8 cellular contexts compared by ENCODE assay signal in genomic region chr11:64207247-64208085, GRCh38. TPM values are rescaled to one million over a fixed set of nuclear protein-coding genes. Genes with fewer than 3 reads are reported as not detected.
DNase-seq lines count a peak whose midpoint lies in the region; ATAC-seq and TF ChIP-seq lines count a peak whose summit lies in the region.

No MANE protein-coding gene starts in this region.

- peak; percentile 93 for DNase-seq in GM10266 (ENCODE audit: extremely low spot score)
- peak in 2 of 3 donors; percentile 86 to 90 for DNase-seq in Peyer's patch
- peak; percentile 93 for DNase-seq in activated effector memory CD4-positive, alpha-beta T cell treated with anti-CD3 and anti-CD28 coated beads, Interleukin-2, amount 50 U/mL, for 16 hours
- peak; percentile 65 to 75 for DNase-seq in heart right ventricle
- peak; percentile 78 to 80 for DNase-seq in stimulated activated CD4-positive, alpha-beta T cell treated with anti-CD3 and anti-CD28 coated beads, Interleukin-15, amount 100 ng/mL, for 48 hours (ENCODE audit: low read depth in 2 of 2)
- DNase-seq in NCI-H1048 (lab: John Stamatoyannopoulos, UW): no peak

- no peaks in the 10 kb centered on the region for H3K9me3 ChIP-seq in Peyer's patch
- H3K9me3 ChIP-seq in heart right ventricle: no peaks in the 10 kb centered on the region

- 39% methylated on average over 31 of the region's 31 CpGs for whole genome bisulfite sequencing in heart right ventricle, 2 donors

- H3K4me1 ChIP-seq in Peyer's patch (peaks cover 0 to 33% (median 18%) of the 10 kb centered on the region in 4 donors), heart right ventricle (peaks cover 7 to 55% (median 39%) of the 10 kb centered on the region in 9 donors)

- ATAC-seq in HG02678 (IDR thresholded peaks at IDR 0.05; ENCODE audit: unreplicated experiment): peak; percentile 57
- ATAC-seq in heart right ventricle: peak; percentile 54 to 76 (median 68)
- ATAC-seq in HG03439 (IDR thresholded peaks at IDR 0.05; ENCODE audit: unreplicated experiment): no peak

- intact Hi-C loops in heart right ventricle (cut with DNase I): loop anchor here in 3 of 10 donors (5.0 kb wide), 2 partner anchors 90 to 95 kb away; partner anchors contain the start of gene CATSPERZ (in 1 of the 3)

- H3K27ac ChIP-seq in Peyer's patch (peak overlapping the region; percentile 81 to 86 (median 84)), heart right ventricle (peak overlapping the region; percentile 82 to 99 (median 91))

- H3K36me3 ChIP-seq in Peyer's patch (peaks cover 0 to 38% (median 3%) of the 10 kb centered on the region in 3 donors), heart right ventricle (peaks cover 0 to 74% (median 26%) of the 10 kb centered on the region in 9 donors)

- H3K27me3 ChIP-seq in Peyer's patch (no peaks in the 10 kb centered on the region), heart right ventricle (no peaks in the 10 kb centered on the region)

- no peak for TF ChIP-seq POLR2A in Peyer's patch (IDR thresholded peaks at IDR 0.05)

- no peak for TF ChIP-seq CTCF in GM10266 (IDR thresholded peaks at IDR 0.05; ENCODE audit: control insufficient read depth, insufficient read depth, low read depth, missing control alignments)
- TF ChIP-seq CTCF in Peyer's patch (IDR thresholded peaks at IDR 0.05): no peak
- TF ChIP-seq CTCF in heart right ventricle (IDR thresholded peaks at IDR 0.05): no peak

- H3K4me3 ChIP-seq in Peyer's patch (peak overlapping the region; percentile 53 to 66 (median 56)), heart right ventricle (peak overlapping the region in 9 of 10 donors; percentile 28 to 76 (median 51))

RNA-seq across cellular contexts. Expression of gene FERMT3, which starts 0.9 kb away (rescaled TPM):
- total RNA-seq in Peyer's patch (10 to 100 TPM; 15.1 to 94.1 (median 23.2) TPM), heart right ventricle (10 to 100 TPM in 1 of 10 donors, 1 to 10 TPM in 9; 2.3 to 30.8 (median 5.4) TPM)
- polyA plus RNA-seq in heart right ventricle: 1 to 10 TPM; 7.5 to 9.2 TPM

RNA-seq across cellular contexts. Expression of gene TRPT1, which starts 18.5 kb away (rescaled TPM):
- total RNA-seq in Peyer's patch: 10 to 100 TPM; 82.5 to 90.2 (median 87.4) TPM
- 10 to 100 TPM; 50.5 to 81.7 (median 61.4) TPM for total RNA-seq in heart right ventricle
- 100 to 1,000 TPM in 1 of 2 donors, 10 to 100 TPM in 1; 87.2 to 188 TPM for polyA plus RNA-seq in heart right ventricle

RNA-seq across cellular contexts. Expression of gene NUDT22, which starts 18.6 kb away (rescaled TPM):
- total RNA-seq in Peyer's patch: 100 to 1,000 TPM; 145 to 190 (median 156) TPM
- 10 to 100 TPM; 57.3 to 85.6 (median 71.0) TPM for total RNA-seq in heart right ventricle
- polyA plus RNA-seq in heart right ventricle: 10 to 100 TPM; 93.0 to 95.2 TPM

RNA-seq across cellular contexts. Expression of gene STIP1, which starts 21.5 kb away (rescaled TPM):
- total RNA-seq in Peyer's patch: 100 to 1,000 TPM in 1 of 4 donors, 10 to 100 TPM in 3; 50.3 to 106 (median 67.0) TPM
- total RNA-seq in heart right ventricle: 100 to 1,000 TPM in 1 of 10 donors, 10 to 100 TPM in 9; 67.4 to 105 (median 87.9) TPM
- 100 to 1,000 TPM in 1 of 2 donors, 10 to 100 TPM in 1; 55.3 to 144 TPM for polyA plus RNA-seq in heart right ventricle

RNA-seq across cellular contexts. Expression of gene DNAJC4, which starts 22.9 kb away (rescaled TPM):
- total RNA-seq in Peyer's patch (10 to 100 TPM; 42.9 to 95.0 (median 80.3) TPM), heart right ventricle (10 to 100 TPM; 46.6 to 64.7 (median 52.0) TPM)
- 100 to 1,000 TPM in 1 of 2 donors, 10 to 100 TPM in 1; 48.0 to 173 TPM for polyA plus RNA-seq in heart right ventricle
